ENCODE assay signal across 19 cellular contexts in genomic region chr18:59040770-59041148, GRCh38.
"Had no signal": no experiment of that assay in that cellular context is flagged by ENCODE, and none has a peak within 500 bp of the region (broad histone marks: within the 10 kb centered on the region; RNA-seq: fewer than 3 reads in every experiment).

No MANE protein-coding gene starts in this region.

- H3K27ac ChIP-seq: lower lobe of right lung, right lobe of liver, SJCRH30, transverse colon, uterus had no signal

- H3K27me3 Mint-ChIP-seq: activated naive CD8-positive, alpha-beta T cell treated with anti-CD3 and anti-CD28 coated beads for 36 hours had no signal

- H3K4me3 ChIP-seq: lower lobe of right lung, right lobe of liver, SJCRH30, transverse colon, uterus had no signal

- DNase-seq: activated CD4-positive, alpha-beta T cell treated with anti-CD3 and anti-CD28 coated beads, Interleukin-2, amount 50 U/mL, for 1 hour; activated CD8-positive, alpha-beta memory T cell treated with anti-CD3 and anti-CD28 coated beads for 24 hours; activated CD8-positive, alpha-beta memory T cell treated with anti-CD3 and anti-CD28 coated beads, Interleukin-2, amount 50 U/mL, for 48 hours; activated naive CD4-positive, alpha-beta T cell; activated naive CD8-positive, alpha-beta T cell treated with anti-CD3 and anti-CD28 coated beads for 36 hours; amniotic stem cell; central memory CD4-positive, alpha-beta T cell; left colon; lower lobe of right lung; right lobe of liver; SJCRH30; small intestine; stimulated activated CD4-positive, alpha-beta T cell treated with anti-CD3 and anti-CD28 coated beads, Interleukin-4, amount 100 ng/mL, for 24 hours; stimulated activated naive CD4-positive, alpha-beta T cell; T1000; transverse colon; uterus had no signal

- H3K4me1 ChIP-seq: right lobe of liver, SJCRH30 had no signal

- H3K4me3 Mint-ChIP-seq: activated naive CD8-positive, alpha-beta T cell treated with anti-CD3 and anti-CD28 coated beads for 36 hours; mesothelial cell of epicardium; neural crest cell had no signal

- H3K36me3 ChIP-seq: lower lobe of right lung, right lobe of liver, SJCRH30, transverse colon, uterus had no signal

- H3K9me3 Mint-ChIP-seq: activated naive CD8-positive, alpha-beta T cell treated with anti-CD3 and anti-CD28 coated beads for 36 hours; mesothelial cell of epicardium; neural crest cell had no signal

- H3K27me3 ChIP-seq: right lobe of liver, SJCRH30, transverse colon, uterus had no signal

- ATAC-seq: left colon, right lobe of liver had no signal

- H3K27ac Mint-ChIP-seq: activated naive CD8-positive, alpha-beta T cell treated with anti-CD3 and anti-CD28 coated beads for 36 hours; mesothelial cell of epicardium had no signal

- H3K9me3 ChIP-seq: lower lobe of right lung, right lobe of liver, SJCRH30, transverse colon, uterus had no signal
